In the genomic region with DNA sequence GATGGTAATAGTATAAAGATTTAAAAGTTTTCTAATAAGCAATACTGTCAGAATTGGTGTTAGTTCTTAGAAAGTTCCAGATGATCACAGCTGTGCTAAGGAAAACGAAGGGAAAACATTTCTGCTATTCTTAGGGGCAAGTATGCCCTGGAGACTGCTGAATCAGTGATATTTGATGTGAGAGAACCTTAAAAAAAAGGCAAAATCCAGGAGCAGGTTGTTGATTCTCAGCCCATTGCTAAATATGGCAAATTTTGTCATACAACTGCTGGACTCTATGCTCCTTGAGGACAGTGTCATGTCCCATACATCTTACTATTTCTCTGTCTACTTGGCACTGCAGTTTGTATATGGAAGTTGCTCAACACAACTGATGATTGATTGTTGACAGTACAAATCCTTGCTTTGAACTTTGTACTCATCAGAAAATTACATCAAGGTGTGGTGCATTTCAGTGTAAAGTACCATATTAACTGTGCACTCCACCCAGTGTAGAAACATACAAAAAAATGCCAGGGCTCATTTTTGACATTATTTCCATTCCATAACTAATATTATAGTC, we compare ENCODE assay signal across 21 cellular contexts. TPM values are rescaled to one million over a fixed set of nuclear protein-coding genes. Genes with fewer than 3 reads are reported as not detected.
"Had no signal": no experiment of that assay in that cellular context is flagged by ENCODE, and none has a peak within 500 bp of the region (broad histone marks: within the 10 kb centered on the region; RNA-seq: fewer than 3 reads in every experiment).

No MANE protein-coding gene starts in this region.

- DNase-seq: effector memory CD4-positive, alpha-beta T cell; heart right ventricle; hypothalamus; left ventricle myocardium inferior; mesendoderm; naive thymus-derived CD8-positive, alpha-beta T cell; posterior cingulate gyrus; stimulated activated CD4-positive, alpha-beta T cell treated with anti-CD3 and anti-CD28 coated beads, Interleukin-2, amount 100 ng/mL, for 48 hours; stimulated activated naive CD4-positive, alpha-beta T cell treated with Interleukin-2 at 50 U/mL for 16 hours; trophoblast cell had no signal

- ATAC-seq: heart right ventricle; naive thymus-derived CD8-positive, alpha-beta T cell had no signal

- H3K36me3 Mint-ChIP-seq: naive thymus-derived CD8-positive, alpha-beta T cell had no signal

- FAIRE-seq: endometrium, frontal cortex, islet of Langerhans had no signal

- H3K27ac Mint-ChIP-seq: naive thymus-derived CD8-positive, alpha-beta T cell had no signal

- H3K4me3 ChIP-seq: heart right ventricle, left ventricle myocardium inferior, smooth muscle cell had no signal

- H3K4me3 Mint-ChIP-seq: naive thymus-derived CD8-positive, alpha-beta T cell had no signal

- H3K4me1 ChIP-seq: heart right ventricle, left ventricle myocardium inferior had no signal

- H3K4me1 Mint-ChIP-seq: naive thymus-derived CD8-positive, alpha-beta T cell had no signal

- H3K36me3 ChIP-seq: heart right ventricle, left ventricle myocardium inferior, neutrophil had no signal

- H3K9me3 ChIP-seq: neutrophil had no signal

RNA-seq across cellular contexts. Expression of a gene that starts 10.9 kb away (rescaled TPM):
- total RNA-seq: frontal cortex; heart right ventricle; left ventricle myocardium inferior; lung microvascular endothelial cell; naive thymus-derived CD8-positive, alpha-beta T cell; osteocyte; pulmonary artery endothelial cell; smooth muscle cell; urinary bladder had no signal
- polyA plus RNA-seq: naive thymus-derived CD8-positive, alpha-beta T cell; neural cell; smooth muscle cell; urinary bladder had no signal

RNA-seq across cellular contexts. Expression of a gene that starts 14.6 kb away (rescaled TPM):
- total RNA-seq: epithelial cell of proximal tubule; frontal cortex; heart right ventricle; left ventricle myocardium inferior; lung microvascular endothelial cell; naive thymus-derived CD8-positive, alpha-beta T cell; osteocyte; pulmonary artery endothelial cell; smooth muscle cell; urinary bladder had no signal
- polyA plus RNA-seq: naive thymus-derived CD8-positive, alpha-beta T cell; neural cell; smooth muscle cell; urinary bladder had no signal

RNA-seq across cellular contexts. Expression of a gene that starts 41.4 kb away (rescaled TPM):
- total RNA-seq: epithelial cell of proximal tubule; frontal cortex; heart right ventricle; left ventricle myocardium inferior; lung microvascular endothelial cell; naive thymus-derived CD8-positive, alpha-beta T cell; osteocyte; pulmonary artery endothelial cell; smooth muscle cell; urinary bladder had no signal
- polyA plus RNA-seq: heart right ventricle; naive thymus-derived CD8-positive, alpha-beta T cell; neural cell; smooth muscle cell; urinary bladder had no signal

RNA-seq across cellular contexts. Expression of a gene that starts 55.2 kb away (rescaled TPM):
- total RNA-seq: epithelial cell of proximal tubule; frontal cortex; heart right ventricle; left ventricle myocardium inferior; lung microvascular endothelial cell; naive thymus-derived CD8-positive, alpha-beta T cell; osteocyte; pulmonary artery endothelial cell; smooth muscle cell; urinary bladder had no signal
- polyA plus RNA-seq: heart right ventricle; naive thymus-derived CD8-positive, alpha-beta T cell; neural cell; smooth muscle cell; urinary bladder had no signal
